In the genomic region with DNA sequence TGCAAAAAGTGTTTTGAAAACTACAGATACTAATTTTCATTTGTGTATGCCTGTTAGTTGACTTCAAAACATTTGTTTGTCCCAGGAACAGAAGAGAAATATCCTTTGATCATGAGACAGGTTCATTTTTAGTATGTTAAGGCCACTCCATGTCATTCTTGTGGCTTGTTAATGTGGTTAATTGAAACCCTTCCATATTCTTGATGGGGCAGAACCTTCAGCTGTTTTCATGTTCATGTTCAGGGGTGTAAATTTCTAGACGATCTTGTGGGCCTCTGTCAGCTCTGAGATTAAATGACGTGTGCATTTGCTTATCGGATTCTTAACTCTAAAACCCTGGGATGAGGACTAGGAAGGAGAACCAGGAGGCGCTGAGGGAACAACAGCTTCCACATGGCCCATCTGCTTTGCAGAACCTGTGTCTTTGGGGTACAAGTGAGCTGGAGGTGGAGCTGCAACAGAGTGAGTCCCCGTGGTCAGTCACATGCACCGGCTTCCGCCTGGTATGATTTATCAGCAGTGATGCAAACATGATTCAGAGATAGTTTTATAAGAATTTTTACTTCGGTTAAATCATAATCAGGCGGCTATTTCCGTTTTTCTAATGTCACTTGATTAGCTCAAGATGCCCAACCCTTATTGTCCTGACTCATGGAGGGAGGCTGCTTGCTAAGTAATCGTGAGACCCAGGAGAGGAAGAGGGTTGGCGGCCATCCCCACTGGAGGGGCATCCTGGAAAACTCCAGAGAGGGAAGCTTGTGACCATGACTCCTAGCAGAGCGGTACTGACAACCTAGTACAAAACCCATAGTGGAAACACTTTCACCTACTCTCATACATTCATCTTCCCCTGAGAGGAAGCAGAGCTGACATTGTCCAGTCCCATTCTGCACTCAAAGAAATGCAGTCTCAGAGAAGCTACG, we compare ENCODE assay signal across 13 cellular contexts.
A peak's percentile ranks its signal among the peaks of the same experiment; 100 is the strongest.
DNase-seq lines count a peak whose midpoint lies in the region; ATAC-seq and TF ChIP-seq lines count a peak whose summit lies in the region.
"Had no signal": no experiment of that assay in that cellular context is flagged by ENCODE, and none has a peak within 500 bp of the region (broad histone marks: within the 10 kb centered on the region; RNA-seq: fewer than 3 reads in every experiment).

No MANE protein-coding gene starts in this region.

- H3K27ac Mint-ChIP-seq in mesothelial cell of epicardium, result peak overlapping the region; percentile 37

- no peaks in the 10 kb centered on the region for H3K27me3 ChIP-seq in ACC112 (ENCODE audit: insufficient read depth, low read length)
- no peaks in the 10 kb centered on the region for H3K27me3 ChIP-seq in hepatocyte

- no peak overlapping the region for H3K4me3 Mint-ChIP-seq in mesothelial cell of epicardium

- peaks cover 15% of the 10 kb centered on the region for H3K4me1 Mint-ChIP-seq in mesothelial cell of epicardium

- H3K27ac ChIP-seq in ACC112 (ENCODE audit: low read depth, low read length), result peak overlapping the region; percentile 98
- H3K27ac ChIP-seq in coronary artery, result peak overlapping the region in 1 of 2 donors; percentile 47
- no peak overlapping the region for H3K27ac ChIP-seq in hepatocyte
- H3K27ac ChIP-seq: C4-2B had no signal

- H3K27me3 Mint-ChIP-seq in mesothelial cell of epicardium (ENCODE audit: low read depth), result no peaks in the 10 kb centered on the region

- peak; percentile 95 for DNase-seq in NOMO-1 treated with DMSO at 0.1 percent for 48 hours (lab: John Stamatoyannopoulos, UW; ENCODE audit: unreplicated experiment)
- no peak for DNase-seq in coronary artery (ENCODE audit: low spot score)
- no peak for DNase-seq in mesothelial cell of epicardium (ENCODE audit: low spot score in 2 of 2, unreplicated experiment in 2 of 2)
- DNase-seq in NCI-H2227 treated with DMSO at 0.1 percent for 48 hours (lab: John Stamatoyannopoulos, UW), result no peak
- no peak for DNase-seq in stimulated activated CD4-positive, alpha-beta T cell treated with anti-CD3 and anti-CD28 coated beads, Interleukin-4, amount 100 ng/mL, for 1 hour
- DNase-seq in hepatocyte (ENCODE audit: low spot score), result no peak
- DNase-seq: activated CD8-positive, alpha-beta memory T cell treated with anti-CD3 and anti-CD28 coated beads for 24 hours; hypothalamus; NCI-H1694 treated with DMSO at 0.1 percent for 48 hours; stimulated activated CD4-positive, alpha-beta T cell treated with anti-CD3 and anti-CD28 coated beads, Interleukin-4, amount 100 ng/mL, for 4 hours had no signal

- WGBS in hepatocyte (ENCODE audit: low lambda C conversion rate, missing lambda C conversion rate), result 84% methylated on average over 14 of the region's 14 CpGs

- H4K20me1 ChIP-seq in hepatocyte (ENCODE audit: insufficient read depth, poor library complexity, severe bottlenecking), result peaks cover 7% of the 10 kb centered on the region

- H3K36me3 ChIP-seq in ACC112 (ENCODE audit: insufficient read depth, low read length) (peaks cover 13% of the 10 kb centered on the region), hepatocyte (replicated peaks; ENCODE audit: insufficient read depth, low read depth) (no peaks in the 10 kb centered on the region)

- H2AFZ ChIP-seq in ACC112 (ENCODE audit: low read length, unreplicated experiment) (peak overlapping the region; percentile 36), hepatocyte (no peak overlapping the region)

- H3K9me3 ChIP-seq in hepatocyte (ENCODE audit: low read depth), result no peaks in the 10 kb centered on the region

- peaks cover 94% of the 10 kb centered on the region for H3K79me2 ChIP-seq in ACC112 (ENCODE audit: control insufficient read depth, insufficient read depth, low read length, unreplicated experiment)
- peaks cover 9% of the 10 kb centered on the region for H3K79me2 ChIP-seq in hepatocyte

- H3K36me3 Mint-ChIP-seq in mesothelial cell of epicardium, result no peaks in the 10 kb centered on the region

- no peak overlapping the region for H3K4me2 ChIP-seq in hepatocyte

- H3K4me1 ChIP-seq in ACC112 (ENCODE audit: control insufficient read depth, insufficient read depth, low read length, unreplicated experiment) (peaks cover 87% of the 10 kb centered on the region), hepatocyte (ENCODE audit: insufficient read depth) (no peaks in the 10 kb centered on the region)

- H3K4me3 ChIP-seq in ACC112 (ENCODE audit: low read depth, low read length), result peak overlapping the region; percentile 35; the same call in 1 of the 2 replicates
- H3K4me3 ChIP-seq in coronary artery, result peak overlapping the region; percentile 6
- H3K4me3 ChIP-seq in hepatocyte, result no peak overlapping the region

- H3K9me3 Mint-ChIP-seq in mesothelial cell of epicardium, result peaks cover 8% of the 10 kb centered on the region

- H3K9me2 ChIP-seq in hepatocyte (replicated peaks; ENCODE audit: insufficient read depth), result no peaks in the 10 kb centered on the region

- TF ChIP-seq CTCF in coronary artery (IDR thresholded peaks at IDR 0.05), result no peak
- no peak for TF ChIP-seq CTCF in mesothelial cell of epicardium (IDR thresholded peaks at IDR 0.05; ENCODE audit: unreplicated experiment)
- no peak for TF ChIP-seq CTCF in hepatocyte (IDR thresholded peaks at IDR 0.05; ENCODE audit: poor library complexity)

- no peak for ATAC-seq in GM21447 (IDR thresholded peaks at IDR 0.05; ENCODE audit: unreplicated experiment)
